Comparison of ENCODE assay signal across 8 cellular contexts in genomic region chr17:80438806-80439205, GRCh38. TPM values are rescaled to one million over a fixed set of nuclear protein-coding genes. Genes with fewer than 3 reads are reported as not detected.
"Had no signal": no experiment of that assay in that cellular context is flagged by ENCODE, and none has a peak within 500 bp of the region (broad histone marks: within the 10 kb centered on the region; RNA-seq: fewer than 3 reads in every experiment).

No MANE protein-coding gene starts in this region.

- ATAC-seq: K562 had no signal

- FAIRE-seq: HTR-8/SVneo, K562 had no signal

- H3K4me3 ChIP-seq: K562 had no signal

- DNase-seq: IMR-90, KBM-7, KG1 had no signal

- H3K27ac ChIP-seq: HL-60 had no signal

RNA-seq across cellular contexts. Expression of gene NPTX1, which starts 37.6 kb away (rescaled TPM):
- total RNA-seq: HT-29 had no signal
- polyA plus RNA-seq: IgD-negative memory B cell, K562 had no signal
